Comparison of ENCODE assay signal across 2 cellular contexts in genomic region chr20:1376007-1376406, GRCh38.
TF ChIP-seq lines count a peak whose summit lies in the region.

No MANE protein-coding gene starts in this region.

TF ChIP-seq in SK-N-SH, 30 proteins besides CTCF, POLR2A, EP300 and RAD21 (continued from another document):
- TF ChIP-seq USF2 (IDR thresholded peaks at IDR 0.05; ENCODE audit: borderline replicate concordance, low read depth, low read length) (no peak), JUND (IDR thresholded peaks at IDR 0.05) (no peak), IRF3 (IDR thresholded peaks at IDR 0.05; ENCODE audit: low read depth, low read length) (no peak), RFX5 (IDR thresholded peaks at IDR 0.05; ENCODE audit: low read length) (no peak), FOXJ3 (CRISPR knock-in tag; IDR thresholded peaks at IDR 0.05) (no peak)
- TF ChIP-seq, protein P1, sequence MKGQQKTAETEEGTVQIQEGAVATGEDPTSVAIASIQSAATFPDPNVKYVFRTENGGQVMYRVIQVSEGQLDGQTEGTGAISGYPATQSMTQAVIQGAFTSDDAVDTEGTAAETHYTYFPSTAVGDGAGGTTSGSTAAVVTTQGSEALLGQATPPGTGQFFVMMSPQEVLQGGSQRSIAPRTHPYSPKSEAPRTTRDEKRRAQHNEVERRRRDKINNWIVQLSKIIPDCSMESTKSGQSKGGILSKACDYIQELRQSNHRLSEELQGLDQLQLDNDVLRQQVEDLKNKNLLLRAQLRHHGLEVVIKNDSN (IDR thresholded peaks at IDR 0.05; ENCODE audit: borderline replicate concordance, low read depth): no peak

TF ChIP-seq in SK-N-SH treated with all-trans-retinoic acid at 6 μM for 48 hours, 23 proteins besides CTCF, POLR2A, EP300 and RAD21 (continued from another document):
- TF ChIP-seq ZNF565 (CRISPR knock-in tag; conservative IDR thresholded peaks at IDR 0.05; ENCODE audit: low read depth): no peak
- TF ChIP-seq PPARA (CRISPR knock-in tag; IDR thresholded peaks at IDR 0.05; ENCODE audit: borderline replicate concordance): no peak
- TF ChIP-seq ZFP30 (CRISPR knock-in tag; IDR thresholded peaks at IDR 0.05): no peak
